1 cellular context compared by ENCODE assay signal in the genomic region with DNA sequence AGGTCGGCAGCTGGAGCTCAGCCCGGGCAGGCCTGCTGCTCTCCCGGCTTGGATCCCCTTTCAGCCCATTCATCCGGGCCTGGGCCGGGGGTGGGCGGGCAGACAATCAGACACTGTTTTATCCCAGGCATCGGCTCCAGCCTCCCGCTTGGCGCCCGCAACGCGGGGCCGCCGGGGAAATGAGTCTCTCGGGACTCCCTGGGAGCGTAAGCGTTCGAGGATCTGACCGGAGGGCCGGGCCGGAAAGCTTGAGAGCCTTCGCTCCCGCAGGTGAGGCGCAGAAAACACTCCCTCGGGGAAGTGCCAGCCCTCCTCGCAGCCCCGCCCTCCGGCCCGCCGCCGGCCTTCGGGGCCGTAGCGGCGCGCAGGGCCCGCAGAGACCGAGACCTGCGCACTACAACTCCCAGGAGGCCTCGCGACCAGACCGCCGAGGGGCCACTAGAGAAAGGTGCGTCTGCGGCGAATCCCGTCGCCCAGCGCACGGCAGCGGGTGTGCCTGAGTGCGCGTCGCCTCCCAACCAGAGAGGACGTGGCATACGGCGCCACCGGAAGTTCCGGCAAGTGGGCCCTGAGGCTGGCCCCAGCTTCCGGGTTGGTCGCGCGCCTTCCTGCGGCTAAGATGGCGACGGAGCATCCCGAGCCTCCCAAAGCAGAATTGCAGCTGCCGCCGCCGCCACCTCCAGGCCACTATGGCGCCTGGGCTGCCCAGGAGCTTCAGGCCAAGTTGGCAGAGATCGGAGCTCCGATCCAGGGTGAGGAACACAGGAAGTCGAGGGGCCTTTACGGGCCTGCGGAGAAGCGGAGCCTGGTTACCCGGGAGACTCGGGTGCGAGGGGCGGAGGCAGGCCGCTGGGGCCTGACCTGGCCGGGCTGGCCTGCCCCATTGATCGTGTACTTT.
A peak's percentile ranks its signal among the peaks of the same experiment; 100 is the strongest.
TF ChIP-seq lines count a peak whose summit lies in the region.

A gene with protein sequence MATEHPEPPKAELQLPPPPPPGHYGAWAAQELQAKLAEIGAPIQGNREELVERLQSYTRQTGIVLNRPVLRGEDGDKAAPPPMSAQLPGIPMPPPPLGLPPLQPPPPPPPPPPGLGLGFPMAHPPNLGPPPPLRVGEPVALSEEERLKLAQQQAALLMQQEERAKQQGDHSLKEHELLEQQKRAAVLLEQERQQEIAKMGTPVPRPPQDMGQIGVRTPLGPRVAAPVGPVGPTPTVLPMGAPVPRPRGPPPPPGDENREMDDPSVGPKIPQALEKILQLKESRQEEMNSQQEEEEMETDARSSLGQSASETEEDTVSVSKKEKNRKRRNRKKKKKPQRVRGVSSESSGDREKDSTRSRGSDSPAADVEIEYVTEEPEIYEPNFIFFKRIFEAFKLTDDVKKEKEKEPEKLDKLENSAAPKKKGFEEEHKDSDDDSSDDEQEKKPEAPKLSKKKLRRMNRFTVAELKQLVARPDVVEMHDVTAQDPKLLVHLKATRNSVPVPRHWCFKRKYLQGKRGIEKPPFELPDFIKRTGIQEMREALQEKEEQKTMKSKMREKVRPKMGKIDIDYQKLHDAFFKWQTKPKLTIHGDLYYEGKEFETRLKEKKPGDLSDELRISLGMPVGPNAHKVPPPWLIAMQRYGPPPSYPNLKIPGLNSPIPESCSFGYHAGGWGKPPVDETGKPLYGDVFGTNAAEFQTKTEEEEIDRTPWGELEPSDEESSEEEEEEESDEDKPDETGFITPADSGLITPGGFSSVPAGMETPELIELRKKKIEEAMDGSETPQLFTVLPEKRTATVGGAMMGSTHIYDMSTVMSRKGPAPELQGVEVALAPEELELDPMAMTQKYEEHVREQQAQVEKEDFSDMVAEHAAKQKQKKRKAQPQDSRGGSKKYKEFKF (plus strand): TSS at position 599 of the 898 bp plus-strand sequence. CDS start 21 bp downstream, at position 620.

TF ChIP-seq in HepG2, 621 proteins besides CTCF, POLR2A, EP300 and RAD21 (continued from another document and continues in another):
- TF ChIP-seq, protein P1, sequence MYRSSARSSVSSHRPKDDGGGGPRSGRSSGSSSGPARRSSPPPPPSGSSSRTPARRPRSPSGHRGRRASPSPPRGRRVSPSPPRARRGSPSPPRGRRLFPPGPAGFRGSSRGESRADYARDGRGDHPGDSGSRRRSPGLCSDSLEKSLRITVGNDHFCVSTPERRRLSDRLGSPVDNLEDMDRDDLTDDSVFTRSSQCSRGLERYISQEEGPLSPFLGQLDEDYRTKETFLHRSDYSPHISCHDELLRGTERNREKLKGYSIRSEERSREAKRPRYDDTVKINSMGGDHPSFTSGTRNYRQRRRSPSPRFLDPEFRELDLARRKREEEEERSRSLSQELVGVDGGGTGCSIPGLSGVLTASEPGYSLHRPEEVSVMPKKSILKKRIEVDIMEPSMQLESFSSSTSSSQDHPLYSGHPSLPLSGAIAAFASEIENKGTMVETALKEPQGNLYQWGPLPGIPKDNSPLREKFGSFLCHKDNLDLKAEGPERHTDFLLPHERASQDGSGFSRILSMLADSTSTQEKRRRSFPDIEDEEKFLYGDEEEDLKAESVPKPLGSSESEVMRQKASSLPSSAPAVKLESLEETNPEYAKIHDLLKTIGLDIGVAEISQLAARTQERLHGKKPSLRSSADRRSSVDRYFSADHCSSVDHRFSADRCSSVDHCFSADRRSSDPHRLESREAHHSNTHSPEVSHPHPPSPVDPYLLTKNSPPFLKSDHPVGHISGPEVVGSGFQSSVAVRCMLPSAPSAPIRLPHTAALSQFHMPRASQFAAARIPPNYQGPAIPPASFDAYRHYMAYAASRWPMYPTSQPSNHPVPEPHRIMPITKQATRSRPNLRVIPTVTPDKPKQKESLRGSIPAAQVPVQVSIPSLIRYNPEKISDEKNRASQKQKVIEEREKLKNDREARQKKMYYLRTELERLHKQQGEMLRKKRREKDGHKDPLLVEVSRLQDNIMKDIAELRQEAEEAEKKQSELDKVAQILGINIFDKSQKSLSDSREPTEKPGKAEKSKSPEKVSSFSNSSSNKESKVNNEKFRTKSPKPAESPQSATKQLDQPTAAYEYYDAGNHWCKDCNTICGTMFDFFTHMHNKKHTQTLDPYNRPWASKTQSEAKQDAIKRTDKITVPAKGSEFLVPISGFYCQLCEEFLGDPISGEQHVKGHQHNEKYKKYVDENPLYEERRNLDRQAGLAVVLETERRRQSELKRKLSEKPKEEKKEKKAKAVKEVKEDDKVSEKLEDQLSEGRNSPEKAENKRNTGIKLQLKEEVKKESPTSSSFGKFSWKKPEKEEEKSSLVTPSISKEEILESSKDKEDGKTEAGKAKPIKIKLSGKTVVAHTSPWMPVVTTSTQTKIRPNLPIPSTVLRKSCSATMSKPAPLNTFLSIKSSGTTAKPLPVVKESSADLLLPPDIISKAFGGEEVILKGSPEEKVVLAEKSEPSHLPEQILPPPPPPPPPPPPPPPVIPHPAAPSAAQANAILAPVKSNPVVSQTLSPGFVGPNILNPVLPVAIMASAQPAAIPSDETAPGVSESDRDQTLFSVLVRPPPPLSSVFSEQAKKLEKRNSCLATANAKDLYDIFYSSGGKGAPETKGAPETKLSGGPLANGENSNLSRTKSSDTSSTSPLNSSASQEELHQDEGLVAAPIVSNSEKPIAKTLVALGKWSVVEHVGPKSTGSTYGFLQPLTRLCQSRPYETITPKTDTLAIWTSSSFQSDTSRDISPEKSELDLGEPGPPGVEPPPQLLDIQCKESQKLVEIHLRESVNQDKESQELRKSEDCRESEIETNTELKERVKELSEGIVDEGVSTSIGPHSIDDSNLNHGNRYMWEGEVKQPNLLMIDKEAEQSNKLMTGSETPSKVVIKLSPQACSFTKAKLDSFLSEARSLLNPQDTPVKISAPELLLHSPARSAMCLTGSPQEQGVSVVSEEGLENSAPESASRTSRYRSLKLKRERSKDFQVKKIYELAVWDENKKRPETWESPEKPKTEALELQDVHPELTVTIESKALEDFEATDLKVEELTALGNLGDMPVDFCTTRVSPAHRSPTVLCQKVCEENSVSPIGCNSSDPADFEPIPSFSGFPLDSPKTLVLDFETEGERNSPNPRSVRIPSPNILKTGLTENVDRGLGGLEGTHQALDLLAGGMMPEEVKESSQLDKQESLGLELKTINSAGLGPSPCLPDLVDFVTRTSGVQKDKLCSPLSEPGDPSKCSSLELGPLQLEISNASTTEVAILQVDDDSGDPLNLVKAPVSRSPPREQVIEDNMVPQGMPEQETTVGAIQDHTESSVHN (CRISPR knock-in tag; IDR thresholded peaks at IDR 0.05), result no peak
- TF ChIP-seq HNF4A (CRISPR knock-in tag; IDR thresholded peaks at IDR 0.05) (peak; percentile 80), MAZ (IDR thresholded peaks at IDR 0.05; ENCODE audit: borderline replicate concordance, low read depth, low read length) (peak; percentile 54), MAZ (CRISPR knock-in tag; IDR thresholded peaks at IDR 0.05; ENCODE audit: low read depth) (peak; percentile 94), ZFP36L2 (CRISPR knock-in tag; IDR thresholded peaks at IDR 0.05) (no peak), SETDB1 (CRISPR knock-in tag; IDR thresholded peaks at IDR 0.05; ENCODE audit: borderline replicate concordance) (no peak), STAT5B (CRISPR knock-in tag; IDR thresholded peaks at IDR 0.05) (no peak), GATA4 (IDR thresholded peaks at IDR 0.05; ENCODE audit: borderline replicate concordance, low read depth) (no peak), ZNF737 (CRISPR knock-in tag; IDR thresholded peaks at IDR 0.05; ENCODE audit: borderline replicate concordance) (no peak), SIX4 (CRISPR knock-in tag; IDR thresholded peaks at IDR 0.05) (no peak), EHMT2 (IDR thresholded peaks at IDR 0.05; ENCODE audit: borderline replicate concordance, low read depth, low read length) (no peak), IRF2 (CRISPR knock-in tag; IDR thresholded peaks at IDR 0.05) (peak; percentile 86), NAIF1 (CRISPR knock-in tag; IDR thresholded peaks at IDR 0.05; ENCODE audit: borderline replicate concordance) (peak; percentile 86), ZNF567 (CRISPR knock-in tag; IDR thresholded peaks at IDR 0.05; ENCODE audit: borderline replicate concordance) (no peak), ZNF460 (CRISPR knock-in tag; IDR thresholded peaks at IDR 0.05; ENCODE audit: borderline replicate concordance) (no peak; the same call in 1 of the 2 replicates), PHF20 (CRISPR knock-in tag; IDR thresholded peaks at IDR 0.05) (peak; percentile 96), KMT2B (CRISPR knock-in tag; IDR thresholded peaks at IDR 0.05) (peak; percentile 85), EZH2 (conservative IDR thresholded peaks at IDR 0.05; ENCODE audit: low read depth, low read length) (no peak), PCBP2 (optimal IDR thresholded peaks at IDR 0.05; ENCODE audit: low read depth, low read length, poor library complexity, severe bottlenecking) (no peak), ZNF496 (CRISPR knock-in tag; IDR thresholded peaks at IDR 0.05; ENCODE audit: insufficient replicate concordance) (no peak), SIN3B (IDR thresholded peaks at IDR 0.05; ENCODE audit: low read length) (peak; percentile 70), ZNF44 (CRISPR knock-in tag; IDR thresholded peaks at IDR 0.05) (peak; percentile 66; the same call in 1 of the 2 replicates), NFYB (CRISPR knock-in tag; IDR thresholded peaks at IDR 0.05) (peak; percentile 95)
- TF ChIP-seq, protein P2, sequence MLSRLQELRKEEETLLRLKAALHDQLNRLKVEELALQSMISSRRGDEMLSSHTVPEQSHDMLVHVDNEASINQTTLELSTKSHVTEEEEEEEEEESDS (CRISPR knock-in tag; IDR thresholded peaks at IDR 0.05; ENCODE audit: borderline replicate concordance), result 0 out of 2 replicates have a peak, but pooled peaks have one; percentile 12
- TF ChIP-seq, protein P3, sequence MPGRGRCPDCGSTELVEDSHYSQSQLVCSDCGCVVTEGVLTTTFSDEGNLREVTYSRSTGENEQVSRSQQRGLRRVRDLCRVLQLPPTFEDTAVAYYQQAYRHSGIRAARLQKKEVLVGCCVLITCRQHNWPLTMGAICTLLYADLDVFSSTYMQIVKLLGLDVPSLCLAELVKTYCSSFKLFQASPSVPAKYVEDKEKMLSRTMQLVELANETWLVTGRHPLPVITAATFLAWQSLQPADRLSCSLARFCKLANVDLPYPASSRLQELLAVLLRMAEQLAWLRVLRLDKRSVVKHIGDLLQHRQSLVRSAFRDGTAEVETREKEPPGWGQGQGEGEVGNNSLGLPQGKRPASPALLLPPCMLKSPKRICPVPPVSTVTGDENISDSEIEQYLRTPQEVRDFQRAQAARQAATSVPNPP (CRISPR knock-in tag; IDR thresholded peaks at IDR 0.05), result peak; percentile 88; the same call in 1 of the 2 replicates
- TF ChIP-seq, protein P4, sequence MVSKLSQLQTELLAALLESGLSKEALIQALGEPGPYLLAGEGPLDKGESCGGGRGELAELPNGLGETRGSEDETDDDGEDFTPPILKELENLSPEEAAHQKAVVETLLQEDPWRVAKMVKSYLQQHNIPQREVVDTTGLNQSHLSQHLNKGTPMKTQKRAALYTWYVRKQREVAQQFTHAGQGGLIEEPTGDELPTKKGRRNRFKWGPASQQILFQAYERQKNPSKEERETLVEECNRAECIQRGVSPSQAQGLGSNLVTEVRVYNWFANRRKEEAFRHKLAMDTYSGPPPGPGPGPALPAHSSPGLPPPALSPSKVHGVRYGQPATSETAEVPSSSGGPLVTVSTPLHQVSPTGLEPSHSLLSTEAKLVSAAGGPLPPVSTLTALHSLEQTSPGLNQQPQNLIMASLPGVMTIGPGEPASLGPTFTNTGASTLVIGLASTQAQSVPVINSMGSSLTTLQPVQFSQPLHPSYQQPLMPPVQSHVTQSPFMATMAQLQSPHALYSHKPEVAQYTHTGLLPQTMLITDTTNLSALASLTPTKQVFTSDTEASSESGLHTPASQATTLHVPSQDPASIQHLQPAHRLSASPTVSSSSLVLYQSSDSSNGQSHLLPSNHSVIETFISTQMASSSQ (IDR thresholded peaks at IDR 0.05; ENCODE audit: low read depth), result no peak
- TF ChIP-seq, protein P4 (CRISPR knock-in tag; IDR thresholded peaks at IDR 0.05; ENCODE audit: borderline replicate concordance), result peak; percentile 81; the same call in 1 of the 2 replicates
- TF ChIP-seq, protein P5, sequence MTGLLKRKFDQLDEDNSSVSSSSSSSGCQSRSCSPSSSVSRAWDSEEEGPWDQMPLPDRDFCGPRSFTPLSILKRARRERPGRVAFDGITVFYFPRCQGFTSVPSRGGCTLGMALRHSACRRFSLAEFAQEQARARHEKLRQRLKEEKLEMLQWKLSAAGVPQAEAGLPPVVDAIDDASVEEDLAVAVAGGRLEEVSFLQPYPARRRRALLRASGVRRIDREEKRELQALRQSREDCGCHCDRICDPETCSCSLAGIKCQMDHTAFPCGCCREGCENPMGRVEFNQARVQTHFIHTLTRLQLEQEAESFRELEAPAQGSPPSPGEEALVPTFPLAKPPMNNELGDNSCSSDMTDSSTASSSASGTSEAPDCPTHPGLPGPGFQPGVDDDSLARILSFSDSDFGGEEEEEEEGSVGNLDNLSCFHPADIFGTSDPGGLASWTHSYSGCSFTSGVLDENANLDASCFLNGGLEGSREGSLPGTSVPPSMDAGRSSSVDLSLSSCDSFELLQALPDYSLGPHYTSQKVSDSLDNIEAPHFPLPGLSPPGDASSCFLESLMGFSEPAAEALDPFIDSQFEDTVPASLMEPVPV (CRISPR knock-in tag; IDR thresholded peaks at IDR 0.05), result peak; percentile 90
